Comparison of ENCODE assay signal across 8 cellular contexts in genomic region chr11:122754553-122755322, GRCh38.
DNase-seq lines count a peak whose midpoint lies in the region; ATAC-seq and TF ChIP-seq lines count a peak whose summit lies in the region.

No MANE protein-coding gene starts in this region.

- TF ChIP-seq CTCF in heart left ventricle (IDR thresholded peaks at IDR 0.05) (peak in 7 of 12 donors; percentile 10 to 48 (median 31)), right lobe of liver (IDR thresholded peaks at IDR 0.05) (peak; percentile 37 to 44 (median 42)), Calu3 (IDR thresholded peaks at IDR 0.05; ENCODE audit: unreplicated experiment) (no peak)

- H3K4me3 ChIP-seq in heart left ventricle (no peak overlapping the region), right lobe of liver (no peak overlapping the region)

- WGBS in heart left ventricle, 4 donors = 83 to 87% (median 84%) methylated on average over 16 of the region's 16 CpGs
- 61% methylated on average over 13 of the region's 16 CpGs for WGBS in right lobe of liver (ENCODE audit: insufficient coverage, low coverage, low lambda C conversion rate, missing lambda C conversion rate)

- no TSS peak for BruUV-seq in Calu3 (replicated peaks; lab: Mats Ljungman, UMichigan)

- H3K36me3 ChIP-seq in heart left ventricle (no peaks in the 10 kb centered on the region), right lobe of liver (no peaks in the 10 kb centered on the region)

- intact Hi-C loops in heart left ventricle (cut with DNase I) = no loop called here
- intact Hi-C loops in Right ventricle myocardium superior (cut with DNase I) = no loop called here
- intact Hi-C loops in right lobe of liver (cut with DNase I) = loop anchor here in 1 of 2 donors (10.0 kb wide), 1 partner anchor 130 kb away; no protein-coding TSS in a partner anchor
- intact Hi-C loops in Calu3 (cut with micrococcal nuclease; ENCODE audit: unreplicated experiment) = no loop called here

- no peak for TF ChIP-seq POLR2A in heart left ventricle (IDR thresholded peaks at IDR 0.05)
- TF ChIP-seq POLR2A in right lobe of liver (IDR thresholded peaks at IDR 0.05) = no peak

- peaks cover 5% of the 10 kb centered on the region for H3K36me3 Mint-ChIP-seq in Calu3 (ENCODE audit: insufficient read depth, unreplicated experiment)

- H3K27me3 ChIP-seq in heart left ventricle = no peaks in the 10 kb centered on the region
- no peaks in the 10 kb centered on the region for H3K27me3 ChIP-seq in right lobe of liver

- no peak overlapping the region for H3K27ac Mint-ChIP-seq in Calu3 (ENCODE audit: unreplicated experiment)

- H3K9me3 ChIP-seq in heart left ventricle (no peaks in the 10 kb centered on the region), right lobe of liver (no peaks in the 10 kb centered on the region)

- ATAC-seq in heart left ventricle (no peak), Right ventricle myocardium superior (ENCODE audit: poor library complexity) (no peak), right lobe of liver (peak; percentile 46 to 66 (median 54)), HG02973 (IDR thresholded peaks at IDR 0.05; ENCODE audit: unreplicated experiment) (no peak)

- no peaks in the 10 kb centered on the region for H3K27me3 Mint-ChIP-seq in Calu3 (ENCODE audit: unreplicated experiment)

- DNase-seq in heart left ventricle (no peak), Right ventricle myocardium superior (no peak), MV-4-11 (lab: John Stamatoyannopoulos, UW) (peak; percentile 35), right lobe of liver (no peak), Calu3 (no peak), SW480 (ENCODE audit: low spot score) (no peak)
- peak; percentile 16 for DNase-seq in activated effector memory CD4-positive, alpha-beta T cell treated with Interleukin-2 at 50 U/mL for 16 hours

- H3K4me3 Mint-ChIP-seq in Calu3 (ENCODE audit: low read depth, unreplicated experiment) = no peak overlapping the region

- no peaks in the 10 kb centered on the region for H3K4me1 Mint-ChIP-seq in Calu3 (ENCODE audit: low read depth, unreplicated experiment)

- CTCF ChIA-PET in Calu3 (lab: Charles Lee) = interaction anchor here (0.5 kb wide), 1 partner anchor 1308 kb away, joined by 4 read pairs; no protein-coding TSS in a partner anchor

- no peak overlapping the region for H3K27ac ChIP-seq in heart left ventricle
- H3K27ac ChIP-seq in right lobe of liver = no peak overlapping the region

- no peaks in the 10 kb centered on the region for H3K9me3 Mint-ChIP-seq in Calu3 (ENCODE audit: low read depth, unreplicated experiment)

- H3K4me1 ChIP-seq in heart left ventricle (peaks cover 0 to 44% (median 0%) of the 10 kb centered on the region in 12 donors), right lobe of liver (peaks cover 0 to 5% (median 0%) of the 10 kb centered on the region in 4 donors)

Comparison
In these comparisons a context has a peak if more than half of its experiments do, and no peak if none do; other contexts are left out.
1. ATAC-seq: peak in right lobe of liver (4 of 4); none in heart left ventricle (0 of 4), Right ventricle myocardium superior (single experiment) and HG02973 (single experiment).
2. DNase-seq: peak in MV-4-11 (single experiment) and activated effector memory CD4-positive, alpha-beta T cell treated with Interleukin-2 at 50 U/mL for 16 hours (single experiment); none in heart left ventricle (0 of 5), Right ventricle myocardium superior (single experiment), right lobe of liver (0 of 3), Calu3 (single experiment) and SW480 (single experiment).